13 cellular contexts compared by ENCODE assay signal in the genomic region with DNA sequence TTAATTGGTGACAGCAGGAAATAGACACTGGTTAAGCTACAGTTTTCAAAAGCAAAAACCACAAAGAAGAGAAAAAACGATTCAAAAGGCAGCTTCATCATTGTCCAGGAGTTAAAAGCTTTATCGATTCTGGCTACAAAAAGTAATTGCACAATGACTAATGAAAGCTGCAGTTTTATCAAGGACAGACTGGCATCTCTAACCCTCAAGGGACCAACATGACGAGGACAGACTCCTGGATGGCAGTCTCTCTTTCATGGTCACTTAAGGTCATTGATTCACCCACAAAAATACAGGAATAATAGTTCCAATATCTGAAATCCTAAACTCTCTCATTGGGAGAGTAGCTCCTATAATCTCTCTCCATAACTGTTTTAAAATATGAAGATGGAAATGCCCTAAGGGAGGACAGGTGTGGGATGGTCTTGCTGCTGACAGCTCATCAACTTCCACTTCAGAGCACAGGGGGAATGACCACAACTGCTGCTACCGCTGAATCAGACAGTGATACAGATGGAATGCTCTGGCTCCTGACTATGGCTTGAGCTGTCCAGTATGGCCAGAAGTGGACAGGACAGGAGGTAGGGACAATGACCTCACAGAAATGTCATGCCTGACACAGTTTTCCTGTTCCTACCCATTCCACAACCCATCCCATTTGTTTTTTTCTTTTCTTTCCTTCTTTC. TPM values are rescaled to one million over a fixed set of nuclear protein-coding genes. Genes with fewer than 3 reads are reported as not detected.
DNase-seq lines count a peak whose midpoint lies in the region; ATAC-seq, FAIRE-seq and TF ChIP-seq lines count a peak whose summit lies in the region.
"Had no signal": no experiment of that assay in that cellular context is flagged by ENCODE, and none has a peak within 500 bp of the region (broad histone marks: within the 10 kb centered on the region; RNA-seq: fewer than 3 reads in every experiment).

No MANE protein-coding gene starts in this region.

- H3K4me3 ChIP-seq in liver (ENCODE audit: low read depth in 1 of 3, low read length in 3 of 3), result no peak overlapping the region
- H3K4me3 ChIP-seq in HepG2 (replicated peaks in 1 of 3; ENCODE audit: insufficient read depth in 1 of 3, low read depth in 2 of 3, low read length in 3 of 3), result no peak overlapping the region
- H3K4me3 ChIP-seq in stomach, result no peak overlapping the region
- H3K4me3 ChIP-seq: Peyer's patch had no signal

- TF ChIP-seq POLR2A in HepG2 (IDR thresholded peaks at IDR 0.05; ENCODE audit: insufficient read depth in 1 of 2, low read depth in 2 of 2, low read length in 2 of 2), result no peak
- TF ChIP-seq POLR2A in stomach (IDR thresholded peaks at IDR 0.05), result no peak

- POLR2A ChIA-PET in HepG2 (lab: Yijun Ruan, JAX), result no interaction called here

- H3K79me2 ChIP-seq in HepG2 (ENCODE audit: insufficient read depth, low read length), result no peaks in the 10 kb centered on the region

- peak overlapping the region; percentile 75 for H3K27ac Mint-ChIP-seq in activated naive CD8-positive, alpha-beta T cell
- peak overlapping the region; percentile 70 for H3K27ac Mint-ChIP-seq in type B pancreatic cell

- H3K9me3 Mint-ChIP-seq in activated naive CD8-positive, alpha-beta T cell (ENCODE audit: low read depth), result no peaks in the 10 kb centered on the region
- H3K9me3 Mint-ChIP-seq in type B pancreatic cell, result no peaks in the 10 kb centered on the region
- H3K9me3 Mint-ChIP-seq: neural crest cell had no signal

- no peak for DNase-seq in HepG2 (ENCODE audit: low spot score)
- DNase-seq in left ventricle myocardium superior, result no peak
- no peak for DNase-seq in type B pancreatic cell (ENCODE audit: extremely low spot score, unreplicated experiment)
- DNase-seq in retina, result no peak
- no peak for DNase-seq in NCI-H526 treated with DMSO at 0.1 percent for 48 hours (lab: John Stamatoyannopoulos, UW)
- no peak for DNase-seq in stomach
- DNase-seq: AML-193; Peyer's patch; stimulated activated CD8-positive, alpha-beta memory T cell treated with anti-CD3 and anti-CD28 coated beads, Interleukin-4, amount 100 ng/mL, for 48 hours had no signal

- TF ChIP-seq RAD21 in liver (IDR thresholded peaks at IDR 0.05) (peak in 1 of 2 donors; percentile 30), HepG2 (CRISPR knock-in tag; IDR thresholded peaks at IDR 0.05) (no peak)

- no peak overlapping the region for H3K4me2 ChIP-seq in HepG2 (ENCODE audit: low read depth, low read length)

- H3K4me1 ChIP-seq in liver (ENCODE audit: control insufficient read depth in 4 of 4, insufficient read depth in 4 of 4, low read length in 3 of 4) (peaks cover 1 to 28% (median 25%) of the 10 kb centered on the region in 4 donors), HepG2 (ENCODE audit: insufficient read depth, low read length) (peaks cover 6% of the 10 kb centered on the region; the same call in 1 of the 2 replicates), stomach (peaks cover 18 to 30% (median 24%) of the 10 kb centered on the region in 4 donors)

- peaks cover 8% of the 10 kb centered on the region for H3K4me1 Mint-ChIP-seq in activated naive CD8-positive, alpha-beta T cell (ENCODE audit: low read depth)
- no peaks in the 10 kb centered on the region for H3K4me1 Mint-ChIP-seq in type B pancreatic cell (ENCODE audit: unreplicated experiment)

- no peaks in the 10 kb centered on the region for H4K20me1 ChIP-seq in HepG2 (ENCODE audit: insufficient read depth, low read length)

- peaks cover 2 to 15% (median 14%) of the 10 kb centered on the region in 4 donors for H3K36me3 ChIP-seq in liver (ENCODE audit: control insufficient read depth in 4 of 4, insufficient read depth in 3 of 4, low read depth in 1 of 4, low read length in 3 of 4)
- H3K36me3 ChIP-seq in HepG2 (replicated peaks in 1 of 2; ENCODE audit: control insufficient read depth in 1 of 2, insufficient read depth in 2 of 2, low read length in 2 of 2), result peaks cover 12 to 67% of the 10 kb centered on the region in 2 experiments
- H3K36me3 ChIP-seq in stomach, result peaks cover 29 to 61% (median 59%) of the 10 kb centered on the region in 4 donors

- BruUV-seq in HepG2 (replicated peaks; lab: Mats Ljungman, UMichigan), result no TSS peak

- no peak overlapping the region for H2AFZ ChIP-seq in HepG2 (ENCODE audit: low read length)

- WGBS in liver, result 35% methylated on average over 4 of the region's 4 CpGs
- WGBS in HepG2 (ENCODE audit: low lambda C conversion rate), result 87% methylated on average over 4 of the region's 4 CpGs
- WGBS in stomach, 5 donors, result 72 to 84% (median 77%) methylated on average over 4 of the region's 4 CpGs

- intact Hi-C loops in HepG2 (cut with micrococcal nuclease; ENCODE audit: unreplicated experiment) (no loop called here), left ventricle myocardium superior (cut with micrococcal nuclease) (no loop called here), stomach (cut with DNase I; ENCODE audit: low total_unique reads) (loop anchor here (10.0 kb wide), 1 partner anchor 90 kb away; no protein-coding TSS in a partner anchor)

- H3K27me3 Mint-ChIP-seq in activated naive CD8-positive, alpha-beta T cell, result no peaks in the 10 kb centered on the region
- no peaks in the 10 kb centered on the region for H3K27me3 Mint-ChIP-seq in type B pancreatic cell

- ATAC-seq in HepG2, result no peak
- ATAC-seq in left ventricle myocardium superior, result peak; percentile 47

- in situ Hi-C loops in HepG2 (cut with HindIII; ENCODE audit: extremely low pct_ligation_motif_present, low pct_unique_long_range_greater_than_20kb), result no loop called here

- CTCF ChIA-PET in HepG2 (lab: Yijun Ruan, JAX; ENCODE audit: low intra/inter-chr PET ratio, low total read pairs), result no interaction called here

- TF ChIP-seq EP300 in HepG2 (IDR thresholded peaks at IDR 0.05; ENCODE audit: low read depth in 2 of 2, low read length in 2 of 2) (no peak), HepG2 (CRISPR knock-in tag; IDR thresholded peaks at IDR 0.05; ENCODE audit: borderline replicate concordance) (no peak), stomach (IDR thresholded peaks at IDR 0.05) (no peak)

- H3K27ac ChIP-seq in liver (ENCODE audit: low read depth in 1 of 2, low read length in 2 of 2) (no peak overlapping the region), HepG2 (ENCODE audit: extremely low read length, insufficient read depth, low read length) (no peak overlapping the region), stomach (peak overlapping the region in 1 of 5 donors; percentile 39)
- H3K27ac ChIP-seq: Peyer's patch had no signal

- no peak overlapping the region for H3K9ac ChIP-seq in liver (ENCODE audit: low read depth in 1 of 2, low read length in 2 of 2)
- no peak overlapping the region for H3K9ac ChIP-seq in HepG2 (ENCODE audit: insufficient read depth, low read depth, low read length)

- H3K36me3 Mint-ChIP-seq in activated naive CD8-positive, alpha-beta T cell, result no peaks in the 10 kb centered on the region
- peaks cover 9% of the 10 kb centered on the region for H3K36me3 Mint-ChIP-seq in type B pancreatic cell

- no peak for TF ChIP-seq CTCF in liver (IDR thresholded peaks at IDR 0.05; ENCODE audit: low read depth, low read length, missing input control)
- TF ChIP-seq CTCF in HepG2 (CRISPR knock-in tag; IDR thresholded peaks at IDR 0.05), result no peak
- TF ChIP-seq CTCF in type B pancreatic cell (conservative IDR thresholded peaks at IDR 0.05), result no peak
- no peak for TF ChIP-seq CTCF in stomach (IDR thresholded peaks at IDR 0.05)

- H3K27me3 ChIP-seq in liver (ENCODE audit: control insufficient read depth in 4 of 4, insufficient read depth in 4 of 4, low read length in 3 of 4), result no peaks in the 10 kb centered on the region
- no peaks in the 10 kb centered on the region for H3K27me3 ChIP-seq in HepG2 (ENCODE audit: control insufficient read depth in 1 of 2, insufficient read depth in 2 of 2, low read length in 2 of 2)
- no peaks in the 10 kb centered on the region for H3K27me3 ChIP-seq in stomach
- H3K27me3 ChIP-seq: Peyer's patch had no signal

- H3K4me3 Mint-ChIP-seq in activated naive CD8-positive, alpha-beta T cell, result no peak overlapping the region
- H3K4me3 Mint-ChIP-seq in type B pancreatic cell, result no peak overlapping the region
- H3K4me3 Mint-ChIP-seq: neural crest cell had no signal

- H3K9me3 ChIP-seq in liver (ENCODE audit: control insufficient read depth in 4 of 4, low read length in 3 of 4) (no peaks in the 10 kb centered on the region), HepG2 (ENCODE audit: low read length) (no peaks in the 10 kb centered on the region), stomach (no peaks in the 10 kb centered on the region)
- H3K9me3 ChIP-seq: Peyer's patch had no signal

- FAIRE-seq in HepG2 (lab: Jason Lieb, UNC), result no peak
- FAIRE-seq: bronchial epithelial cell had no signal

RNA-seq across cellular contexts. Expression of a gene that starts 17.4 kb away (rescaled TPM):
- total RNA-seq in liver, result 1 to 10 TPM; 2.5 to 2.7 TPM
- polyA plus RNA-seq in liver, result 1 to 10 TPM in 1 of 2 donors, under 1 TPM in 1; 0.96 to 2.4 TPM
- 0.98 and 1.6 TPM in 2 replicates for total RNA-seq in HepG2 (2016; rRNA removed; fragmentation: Illumina TruSeq; extraction: Trizol)
- total RNA-seq in HepG2 (2016; cell fraction: cytosol; rRNA removed; fragmentation: Illumina TruSeq; extraction: Trizol; ENCODE audit: low read depth), result 0.62 and 0.71 TPM in 2 replicates
- 1.00 and 1.9 TPM in 2 replicates for total RNA-seq in HepG2 (2016; cell fraction: insoluble cytoplasmic fraction; rRNA removed; fragmentation: Illumina TruSeq; extraction: Trizol)
- 1.8 and 1.9 TPM in 2 replicates for total RNA-seq in HepG2 (2016; cell fraction: membrane; rRNA removed; fragmentation: Illumina TruSeq; extraction: Trizol)
- total RNA-seq in HepG2 (2016; cell fraction: nucleus; rRNA removed; fragmentation: Illumina TruSeq; extraction: Trizol), result 0.99 and 1.3 TPM in 2 replicates
- polyA plus RNA-seq in HepG2 (2011; rRNA removed), result 0.27 and 0.29 TPM in 2 replicates
- 0.12 and 0.42 TPM in 2 replicates for polyA plus RNA-seq in HepG2 (2011; cell fraction: cytosol; rRNA removed)
- polyA plus RNA-seq in HepG2 (2011; cell fraction: nucleus; rRNA removed), result 0.43 and 0.48 TPM in 2 replicates
- polyA plus RNA-seq in HepG2 (2012), result 0.38 and 0.53 TPM in 2 replicates
- polyA plus RNA-seq in HepG2 (2016; cell fraction: cytosol; fragmentation: Illumina TruSeq; extraction: Trizol; ENCODE audit: low read depth), result 0.38 and 0.65 TPM in 2 replicates
- 0.47 and 0.85 TPM in 2 replicates for polyA plus RNA-seq in HepG2 (2016; cell fraction: insoluble cytoplasmic fraction; fragmentation: Illumina TruSeq; extraction: Trizol; ENCODE audit: low read depth)
- polyA plus RNA-seq in HepG2 (2016; cell fraction: membrane; fragmentation: Illumina TruSeq; extraction: Trizol; ENCODE audit: low read depth), result 0.76 and 1.2 TPM in 2 replicates
- 0.41 and 2.0 TPM in 2 replicates for polyA plus RNA-seq in HepG2 (2016; cell fraction: nucleus; fragmentation: Illumina TruSeq; extraction: Trizol; ENCODE audit: insufficient read depth, low read depth)
- polyA minus RNA-seq in HepG2 (2011; rRNA and poly(A)+ RNA removed; ENCODE audit: low replicate concordance), result 4.2 and 10.4 TPM in 2 replicates
- polyA minus RNA-seq in HepG2 (2011; cell fraction: cytosol; rRNA and poly(A)+ RNA removed), result 2.1 TPM in 1 of 2 replicates, not detected in the other
- 0.39 and 1.1 TPM in 2 replicates for polyA minus RNA-seq in HepG2 (2011; cell fraction: nucleus; rRNA and poly(A)+ RNA removed)
- total RNA-seq in left ventricle myocardium superior, result 9.7 TPM
- 11.1 and 12.9 TPM in 2 replicates for total RNA-seq in type B pancreatic cell (ENCODE audit: low replicate concordance)
- 10 to 100 TPM in 1 of 5 donors, 1 to 10 TPM in 2, under 1 TPM in 1, not detected in 1; 0.45 to 18.8 (median 2.7) TPM for total RNA-seq in stomach
- 1 to 10 TPM; 1.8 to 3.4 (median 2.3) TPM for polyA plus RNA-seq in stomach

RNA-seq across cellular contexts. Expression of a gene that starts 42.0 kb away (rescaled TPM):
- total RNA-seq in liver (1 to 10 TPM in 1 of 2 donors, under 1 TPM in 1; 0.79 to 3.0 TPM), HepG2 (2016; rRNA removed; fragmentation: Illumina TruSeq; extraction: Trizol) (1.8 and 2.0 TPM in 2 replicates), left ventricle myocardium superior (2.0 TPM), type B pancreatic cell (ENCODE audit: low replicate concordance) (20.2 and 29.5 TPM in 2 replicates), stomach (10 to 100 TPM in 2 of 5 donors, 1 to 10 TPM in 3; 3.5 to 17.4 (median 8.1) TPM)
- polyA plus RNA-seq in liver (1 to 10 TPM; 1.9 to 3.2 TPM), HepG2 (2011; rRNA removed) (1.7 and 2.2 TPM in 2 replicates), stomach (10 to 100 TPM in 1 of 3 donors, 1 to 10 TPM in 2; 9.5 to 20.1 (median 9.5) TPM)
- 0.53 and 1.0 TPM in 2 replicates for total RNA-seq in HepG2 (2016; cell fraction: cytosol; rRNA removed; fragmentation: Illumina TruSeq; extraction: Trizol; ENCODE audit: low read depth)
- 1.4 and 2.3 TPM in 2 replicates for total RNA-seq in HepG2 (2016; cell fraction: insoluble cytoplasmic fraction; rRNA removed; fragmentation: Illumina TruSeq; extraction: Trizol)
- total RNA-seq in HepG2 (2016; cell fraction: membrane; rRNA removed; fragmentation: Illumina TruSeq; extraction: Trizol), result 1.3 and 1.5 TPM in 2 replicates
- total RNA-seq in HepG2 (2016; cell fraction: nucleus; rRNA removed; fragmentation: Illumina TruSeq; extraction: Trizol), result 1.9 and 2.1 TPM in 2 replicates
- polyA plus RNA-seq in HepG2 (2011; cell fraction: cytosol; rRNA removed), result 1.7 and 2.2 TPM in 2 replicates
- polyA plus RNA-seq in HepG2 (2011; cell fraction: nucleus; rRNA removed), result 9.9 and 10.1 TPM in 2 replicates
- polyA plus RNA-seq in HepG2 (2012), result 0.88 and 1.6 TPM in 2 replicates
- polyA plus RNA-seq in HepG2 (2016; cell fraction: cytosol; fragmentation: Illumina TruSeq; extraction: Trizol; ENCODE audit: low read depth), result 0.47 and 1.2 TPM in 2 replicates
- 1.7 and 2.2 TPM in 2 replicates for polyA plus RNA-seq in HepG2 (2016; cell fraction: insoluble cytoplasmic fraction; fragmentation: Illumina TruSeq; extraction: Trizol; ENCODE audit: low read depth)
- 0.94 and 1.7 TPM in 2 replicates for polyA plus RNA-seq in HepG2 (2016; cell fraction: membrane; fragmentation: Illumina TruSeq; extraction: Trizol; ENCODE audit: low read depth)
- polyA plus RNA-seq in HepG2 (2016; cell fraction: nucleus; fragmentation: Illumina TruSeq; extraction: Trizol; ENCODE audit: insufficient read depth, low read depth), result 4.0 and 5.0 TPM in 2 replicates
- polyA minus RNA-seq in HepG2 (2011; rRNA and poly(A)+ RNA removed; ENCODE audit: low replicate concordance), result 1.3 and 7.5 TPM in 2 replicates
- 0.69 and 0.79 TPM in 2 replicates for polyA minus RNA-seq in HepG2 (2011; cell fraction: cytosol; rRNA and poly(A)+ RNA removed)
- polyA minus RNA-seq in HepG2 (2011; cell fraction: nucleus; rRNA and poly(A)+ RNA removed), result 1.4 and 2.1 TPM in 2 replicates
